ENCODE assay signal across 19 cellular contexts in the genomic region with DNA sequence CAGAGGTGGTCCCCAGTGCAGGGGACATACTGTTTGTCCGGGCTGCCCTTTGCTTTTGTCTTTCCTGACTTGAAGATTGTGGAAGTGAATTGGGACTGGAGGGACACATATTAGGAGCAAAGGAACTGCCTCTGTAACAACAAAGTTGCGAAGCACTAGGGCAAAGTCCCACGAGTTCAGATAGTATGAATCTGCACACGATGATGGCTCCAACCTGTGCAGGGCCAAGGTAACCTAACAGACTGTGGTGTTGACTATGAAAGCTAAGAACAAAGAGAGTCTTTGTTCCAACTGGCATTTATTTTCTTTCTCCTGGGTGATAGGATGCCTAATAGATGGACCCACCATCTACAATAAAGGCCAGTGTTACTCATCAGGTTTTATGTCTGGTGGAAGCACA.
"Had no signal": no experiment of that assay in that cellular context is flagged by ENCODE, and none has a peak within 500 bp of the region (broad histone marks: within the 10 kb centered on the region; RNA-seq: fewer than 3 reads in every experiment).

No MANE protein-coding gene starts in this region.

- H3K36me3 Mint-ChIP-seq: immature natural killer cell had no signal

- H3K27ac ChIP-seq: esophagus muscularis mucosa, heart right ventricle, tibial nerve had no signal

- H3K27me3 Mint-ChIP-seq: activated CD4-positive, alpha-beta memory T cell treated with anti-CD3 and anti-CD28 coated beads for 36 hours; activated naive CD8-positive, alpha-beta T cell; stimulated activated naive CD8-positive, alpha-beta T cell treated with anti-CD3 and anti-CD28 coated beads, Interleukin-15, Interleukin-2, amounts not matched to agents 100 ng/mL and 50 ng/mL, for 24 hours had no signal

- H3K36me3 ChIP-seq: esophagus muscularis mucosa, heart right ventricle, tibial nerve had no signal

- H3K27ac Mint-ChIP-seq: activated CD4-positive, alpha-beta memory T cell treated with anti-CD3 and anti-CD28 coated beads for 36 hours; activated naive CD8-positive, alpha-beta T cell; immature natural killer cell; nephron; stimulated activated naive CD8-positive, alpha-beta T cell treated with anti-CD3 and anti-CD28 coated beads, Interleukin-15, Interleukin-2, amounts not matched to agents 100 ng/mL and 50 ng/mL, for 24 hours had no signal

- H3K4me1 ChIP-seq: esophagus muscularis mucosa, heart right ventricle, tibial nerve had no signal

- DNase-seq: activated CD4-positive, alpha-beta memory T cell treated with anti-CD3 and anti-CD28 coated beads for 36 hours; activated CD4-positive, alpha-beta T cell treated with anti-CD3 and anti-CD28 coated beads for 4 hours; activated T-cell treated with anti-CD3 and anti-CD28 coated beads for 4 hours; dermis blood vessel endothelial cell; effector memory CD4-positive, alpha-beta T cell; heart right ventricle; immature natural killer cell; kidney glomerular epithelial cell; mesenchymal stem cell; occipital lobe; stimulated activated CD4-positive, alpha-beta T cell treated with anti-CD3 and anti-CD28 coated beads, Interleukin-12 subunit alpha, Interleukin-12 subunit beta, amount 100 ng/mL, for 4 hours; stimulated activated CD4-positive, alpha-beta T cell treated with anti-CD3 and anti-CD28 coated beads, Interleukin-1b, Interleukin-23, amount 100 ng/mL, for 48 hours; stimulated activated CD8-positive, alpha-beta memory T cell treated with anti-CD3 and anti-CD28 coated beads, Interleukin-4, amount 100 ng/mL, for 48 hours; T-helper 2 cell had no signal

- H3K9me3 Mint-ChIP-seq: immature natural killer cell had no signal

- H3K4me3 ChIP-seq: esophagus muscularis mucosa, heart right ventricle, tibial nerve had no signal

- H3K9me3 ChIP-seq: esophagus muscularis mucosa had no signal

- H3K4me3 Mint-ChIP-seq: activated CD4-positive, alpha-beta memory T cell treated with anti-CD3 and anti-CD28 coated beads for 36 hours; activated naive CD8-positive, alpha-beta T cell; immature natural killer cell; nephron; stimulated activated naive CD8-positive, alpha-beta T cell treated with anti-CD3 and anti-CD28 coated beads, Interleukin-15, Interleukin-2, amounts not matched to agents 100 ng/mL and 50 ng/mL, for 24 hours had no signal

- ATAC-seq: heart right ventricle had no signal

- H3K27me3 ChIP-seq: esophagus muscularis mucosa, heart right ventricle, tibial nerve had no signal

- H3K4me1 Mint-ChIP-seq: immature natural killer cell, nephron had no signal
